ENCODE assay signal across 10 cellular contexts in the genomic region with DNA sequence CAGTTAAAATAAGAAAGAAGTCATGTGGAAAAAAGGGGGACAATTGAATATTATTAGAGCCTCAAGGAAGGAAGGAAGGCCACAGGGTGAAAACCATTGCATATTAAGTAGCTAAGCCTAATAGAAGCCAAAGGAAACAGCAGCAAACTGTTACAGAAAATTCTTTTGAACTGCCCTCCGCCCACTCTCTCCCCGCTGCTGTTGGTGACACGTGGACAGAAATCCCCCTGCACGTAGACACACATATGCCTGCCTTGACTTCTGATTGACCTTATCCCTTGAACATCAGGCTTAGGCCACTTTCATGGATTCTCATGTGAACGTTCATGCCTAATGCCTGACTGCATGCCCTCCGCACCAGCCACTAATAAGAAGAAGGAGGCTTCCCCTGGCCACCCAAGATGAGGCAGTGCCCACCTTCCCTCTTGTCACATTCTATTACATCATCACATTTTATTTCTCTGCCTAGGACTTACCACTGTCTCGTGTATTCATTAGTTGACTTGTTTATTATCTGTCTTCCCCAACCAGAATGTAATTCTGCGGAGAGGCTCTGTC.
DNase-seq lines count a peak whose midpoint lies in the region; ATAC-seq and TF ChIP-seq lines count a peak whose summit lies in the region.
"Had no signal": no experiment of that assay in that cellular context is flagged by ENCODE, and none has a peak within 500 bp of the region (broad histone marks: within the 10 kb centered on the region; RNA-seq: fewer than 3 reads in every experiment).

No MANE protein-coding gene starts in this region.

- TF ChIP-seq CTCF in osteocyte (IDR thresholded peaks at IDR 0.05) (no peak), ascending aorta (IDR thresholded peaks at IDR 0.05) (no peak)

- TF ChIP-seq POLR2A in erythroblast (IDR thresholded peaks at IDR 0.05; ENCODE audit: low read length) = no peak

- H3K4me3 ChIP-seq in ascending aorta = no peak overlapping the region
- H3K4me3 ChIP-seq: HAP-1, testis had no signal

- H3K4me1 Mint-ChIP-seq in activated CD8-positive, alpha-beta T cell treated with anti-CD3 and anti-CD28 coated beads, Interleukin-2, amount 10 ng/mL, durations not matched to agents 7 days and 5 days (ENCODE audit: low read depth) = peaks cover 31% of the 10 kb centered on the region
- peaks cover 26% of the 10 kb centered on the region for H3K4me1 Mint-ChIP-seq in osteocyte (ENCODE audit: unreplicated experiment)

- DNase-seq in activated CD8-positive, alpha-beta T cell treated with anti-CD3 and anti-CD28 coated beads, Interleukin-2, amount 10 ng/mL, durations not matched to agents 7 days and 5 days = no peak
- no peak for DNase-seq in osteocyte (ENCODE audit: extremely low spot score, unreplicated experiment)
- no peak for DNase-seq in ascending aorta (ENCODE audit: low spot score in 2 of 2)
- no peak for DNase-seq in erythroblast (lab: John Stamatoyannopoulos, UW)
- DNase-seq: NCI-H524 treated with DMSO at 0.1 percent for 48 hours, testis had no signal

- H3K4me3 Mint-ChIP-seq in activated CD8-positive, alpha-beta T cell treated with anti-CD3 and anti-CD28 coated beads, Interleukin-2, amount 10 ng/mL, durations not matched to agents 7 days and 5 days = no peak overlapping the region
- no peak overlapping the region for H3K4me3 Mint-ChIP-seq in osteocyte (ENCODE audit: unreplicated experiment)

- CTCF ChIA-PET in activated CD8-positive, alpha-beta T cell treated with anti-CD3 and anti-CD28 coated beads, Interleukin-2, amount 10 ng/mL, durations not matched to agents 7 days and 5 days (lab: Charles Lee) = interaction anchor here (1.0 to 1.8 kb wide), 4 partner anchors 8 to 668 kb away, joined by 3 to 5 read pairs (median 3); no protein-coding TSS in a partner anchor

- no peaks in the 10 kb centered on the region for H3K36me3 ChIP-seq in ascending aorta
- H3K36me3 ChIP-seq: HAP-1 had no signal

- H3K27ac ChIP-seq in ascending aorta = peak overlapping the region in 1 of 2 donors; percentile 14
- H3K27ac ChIP-seq: testis had no signal

- intact Hi-C loops in ascending aorta (cut with DNase I) = no loop called here

- H3K27me3 Mint-ChIP-seq in activated CD8-positive, alpha-beta T cell treated with anti-CD3 and anti-CD28 coated beads, Interleukin-2, amount 10 ng/mL, durations not matched to agents 7 days and 5 days (ENCODE audit: low read depth) = peaks cover 13% of the 10 kb centered on the region
- H3K27me3 Mint-ChIP-seq in osteocyte (ENCODE audit: unreplicated experiment) = peaks cover 3% of the 10 kb centered on the region

- no peaks in the 10 kb centered on the region for H3K9me3 Mint-ChIP-seq in activated CD8-positive, alpha-beta T cell treated with anti-CD3 and anti-CD28 coated beads, Interleukin-2, amount 10 ng/mL, durations not matched to agents 7 days and 5 days (ENCODE audit: insufficient read depth)
- no peaks in the 10 kb centered on the region for H3K9me3 Mint-ChIP-seq in osteocyte (ENCODE audit: unreplicated experiment)

- H3K27ac Mint-ChIP-seq in activated CD8-positive, alpha-beta T cell treated with anti-CD3 and anti-CD28 coated beads, Interleukin-2, amount 10 ng/mL, durations not matched to agents 7 days and 5 days = no peak overlapping the region
- peak overlapping the region; percentile 29 for H3K27ac Mint-ChIP-seq in osteocyte (ENCODE audit: unreplicated experiment)

- H3K4me1 ChIP-seq in ascending aorta = no peaks in the 10 kb centered on the region
- H3K4me1 ChIP-seq: HAP-1, testis had no signal

- no peaks in the 10 kb centered on the region for H3K9me3 ChIP-seq in ascending aorta
- H3K9me3 ChIP-seq: HAP-1, testis had no signal

- peak; percentile 11 for ATAC-seq in GM18517 (IDR thresholded peaks at IDR 0.05; ENCODE audit: unreplicated experiment)
- peak; percentile 5 for ATAC-seq in HG02588 (IDR thresholded peaks at IDR 0.05; ENCODE audit: unreplicated experiment)
- ATAC-seq in activated CD8-positive, alpha-beta T cell treated with anti-CD3 and anti-CD28 coated beads, Interleukin-2, amount 10 ng/mL, durations not matched to agents 7 days and 5 days = peak; percentile 14
- no peak for ATAC-seq in HG03565 (IDR thresholded peaks at IDR 0.05; ENCODE audit: unreplicated experiment)

- H3K27me3 ChIP-seq in ascending aorta = no peaks in the 10 kb centered on the region
- H3K27me3 ChIP-seq: testis had no signal

- H3K36me3 Mint-ChIP-seq in activated CD8-positive, alpha-beta T cell treated with anti-CD3 and anti-CD28 coated beads, Interleukin-2, amount 10 ng/mL, durations not matched to agents 7 days and 5 days (ENCODE audit: low read depth) = no peaks in the 10 kb centered on the region
- no peaks in the 10 kb centered on the region for H3K36me3 Mint-ChIP-seq in osteocyte (ENCODE audit: unreplicated experiment)

- POLR2A ChIA-PET in activated CD8-positive, alpha-beta T cell treated with anti-CD3 and anti-CD28 coated beads, Interleukin-2, amount 10 ng/mL, durations not matched to agents 7 days and 5 days (lab: Charles Lee) = interaction anchor here (1.2 kb wide), 1 partner anchor 8 kb away, joined by 5 read pairs; no protein-coding TSS in a partner anchor
